ENCODE assay signal across 5 cellular contexts in genomic region chr17:49279263-49280015, GRCh38. TPM values are rescaled to one million over a fixed set of nuclear protein-coding genes. Genes with fewer than 3 reads are reported as not detected.
"Had no signal": no experiment of that assay in that cellular context is flagged by ENCODE, and none has a peak within 500 bp of the region (broad histone marks: within the 10 kb centered on the region; RNA-seq: fewer than 3 reads in every experiment).

No MANE protein-coding gene starts in this region.

RNA-seq across cellular contexts. Expression of gene PHOSPHO1, which starts 48.9 kb away (rescaled TPM):
- total RNA-seq: hepatocyte, lung microvascular endothelial cell, osteocyte, progenitor cell of endocrine pancreas, transverse colon had no signal
